2 cellular contexts compared by ENCODE assay signal in genomic region chr9:87500491-87500890, GRCh38.
TF ChIP-seq lines count a peak whose summit lies in the region.

No MANE protein-coding gene starts in this region.

TF ChIP-seq in SK-N-SH, 30 proteins besides CTCF, POLR2A, EP300 and RAD21 (continued from another document):
- TF ChIP-seq REST (IDR thresholded peaks at IDR 0.05; ENCODE audit: low read depth, low read length) (no peak), YY1 (IDR thresholded peaks at IDR 0.05; ENCODE audit: low read depth) (no peak), ELF1 (IDR thresholded peaks at IDR 0.05) (no peak), GABPA (IDR thresholded peaks at IDR 0.05; ENCODE audit: low read depth) (no peak), FOXJ3 (CRISPR knock-in tag; IDR thresholded peaks at IDR 0.05) (no peak), RCOR1 (IDR thresholded peaks at IDR 0.05; ENCODE audit: low read length) (no peak), TAF1 (IDR thresholded peaks at IDR 0.05; ENCODE audit: borderline replicate concordance, low read depth, low read length) (no peak), SMC3 (IDR thresholded peaks at IDR 0.05; ENCODE audit: low read depth, low read length) (no peak), MAX (IDR thresholded peaks at IDR 0.05; ENCODE audit: low read depth) (no peak), SIN3A (IDR thresholded peaks at IDR 0.05; ENCODE audit: borderline replicate concordance, low read depth, low read length) (no peak), IRF3 (IDR thresholded peaks at IDR 0.05; ENCODE audit: low read depth, low read length) (no peak), USF2 (IDR thresholded peaks at IDR 0.05; ENCODE audit: borderline replicate concordance, low read depth, low read length) (no peak), EZH2phosphoT487 (IDR thresholded peaks at IDR 0.05; ENCODE audit: borderline replicate concordance, low read depth) (no peak), USF1 (IDR thresholded peaks at IDR 0.05; ENCODE audit: borderline replicate concordance, low read depth) (no peak), RFX5 (IDR thresholded peaks at IDR 0.05; ENCODE audit: low read length) (no peak), PBX3 (IDR thresholded peaks at IDR 0.05) (no peak)
TF ChIP-seq in SK-N-SH: peak in this region for 0.

TF ChIP-seq in SK-N-SH treated with all-trans-retinoic acid at 6 μM for 48 hours, 23 proteins besides CTCF, POLR2A, EP300 and RAD21 (continued from another document):
- no peak for TF ChIP-seq POU6F1 (CRISPR knock-in tag; IDR thresholded peaks at IDR 0.05; ENCODE audit: borderline replicate concordance, low read depth)
- TF ChIP-seq ISL1 (CRISPR knock-in tag; IDR thresholded peaks at IDR 0.05), result no peak
- TF ChIP-seq ZNF565 (CRISPR knock-in tag; conservative IDR thresholded peaks at IDR 0.05; ENCODE audit: low read depth), result no peak
